Comparison of ENCODE assay signal across 9 cellular contexts in genomic region chr3:71101581-71101980, GRCh38.
DNase-seq lines count a peak whose midpoint lies in the region; ATAC-seq and TF ChIP-seq lines count a peak whose summit lies in the region.
"Had no signal": no experiment of that assay in that cellular context is flagged by ENCODE, and none has a peak within 500 bp of the region (broad histone marks: within the 10 kb centered on the region; RNA-seq: fewer than 3 reads in every experiment).

No MANE protein-coding gene starts in this region.

- no peak for TF ChIP-seq CTCF in fibroblast of mammary gland (conservative IDR thresholded peaks at IDR 0.05; ENCODE audit: control insufficient read depth, insufficient read depth, low read depth, low read length)
- TF ChIP-seq CTCF in stomach (IDR thresholded peaks at IDR 0.05) = no peak

- H3K4me1 Mint-ChIP-seq in activated CD4-positive, alpha-beta memory T cell treated with anti-CD3 and anti-CD28 coated beads for 36 hours (ENCODE audit: low read depth) = peaks cover 84% of the 10 kb centered on the region
- H3K4me1 Mint-ChIP-seq in activated CD4-positive, alpha-beta memory T cell treated with anti-CD3 and anti-CD28 coated beads, Interleukin-2, amount 10 ng/mL, durations not matched to agents 7 days and 5 days = peaks cover 66% of the 10 kb centered on the region
- H3K4me1 Mint-ChIP-seq in T-cell = peaks cover 91 to 97% (median 94%) of the 10 kb centered on the region in 3 donors

- peaks cover 0 to 6% (median 0%) of the 10 kb centered on the region in 4 donors for H3K36me3 ChIP-seq in stomach

- H3K4me3 ChIP-seq in fibroblast of mammary gland (ENCODE audit: control insufficient read depth, low read depth, low read length) (no peak overlapping the region), stomach (no peak overlapping the region)

- H3K4me3 Mint-ChIP-seq in activated CD4-positive, alpha-beta memory T cell treated with anti-CD3 and anti-CD28 coated beads for 36 hours = peak overlapping the region; percentile 69
- no peak overlapping the region for H3K4me3 Mint-ChIP-seq in activated CD4-positive, alpha-beta memory T cell treated with anti-CD3 and anti-CD28 coated beads, Interleukin-2, amount 10 ng/mL, durations not matched to agents 7 days and 5 days
- H3K4me3 Mint-ChIP-seq in T-cell = peak overlapping the region in 2 of 3 donors; percentile 1 to 50

- no peaks in the 10 kb centered on the region for H3K9me3 Mint-ChIP-seq in activated CD4-positive, alpha-beta memory T cell treated with anti-CD3 and anti-CD28 coated beads for 36 hours
- no peaks in the 10 kb centered on the region for H3K9me3 Mint-ChIP-seq in activated CD4-positive, alpha-beta memory T cell treated with anti-CD3 and anti-CD28 coated beads, Interleukin-2, amount 10 ng/mL, durations not matched to agents 7 days and 5 days
- H3K9me3 Mint-ChIP-seq in T-cell = no peaks in the 10 kb centered on the region

- intact Hi-C loops in activated CD4-positive, alpha-beta memory T cell treated with anti-CD3 and anti-CD28 coated beads for 36 hours (cut with micrococcal nuclease) = loop anchor here (1.0 kb wide), 1 partner anchor 26 kb away; no protein-coding TSS in a partner anchor
- intact Hi-C loops in stomach (cut with DNase I; ENCODE audit: low total_unique reads) = no loop called here

- H3K4me1 ChIP-seq in stomach = peaks cover 35 to 99% (median 60%) of the 10 kb centered on the region in 4 donors

- no peaks in the 10 kb centered on the region for H3K9me3 ChIP-seq in stomach

- peak overlapping the region in 4 of 5 donors; percentile 52 to 70 (median 68) for H3K27ac ChIP-seq in stomach

- no peaks in the 10 kb centered on the region for H3K27me3 ChIP-seq in stomach

- DNase-seq in activated CD4-positive, alpha-beta memory T cell treated with anti-CD3 and anti-CD28 coated beads for 36 hours = no peak
- no peak for DNase-seq in activated CD4-positive, alpha-beta memory T cell treated with anti-CD3 and anti-CD28 coated beads, Interleukin-2, amount 10 ng/mL, durations not matched to agents 7 days and 5 days
- DNase-seq in T-cell (no peak), fibroblast of mammary gland (ENCODE audit: low read depth) (peak; percentile 62), stomach (no peak), NCI-H2029 (lab: John Stamatoyannopoulos, UW) (no peak), DMS53 (lab: John Stamatoyannopoulos, UW) (no peak)
- DNase-seq: activated CD8-positive, alpha-beta memory T cell treated with anti-CD3 and anti-CD28 coated beads, Interleukin-2, amount 50 U/mL, for 48 hours had no signal

- POLR2A ChIA-PET in activated CD4-positive, alpha-beta memory T cell treated with anti-CD3 and anti-CD28 coated beads for 36 hours (lab: Charles Lee) = interaction anchor here (0.7 to 3.1 kb wide), 8 partner anchors 9 to 200 kb away, joined by 3 to 12 read pairs (median 4); no protein-coding TSS in a partner anchor
- POLR2A ChIA-PET in activated CD4-positive, alpha-beta memory T cell treated with anti-CD3 and anti-CD28 coated beads, Interleukin-2, amount 10 ng/mL, durations not matched to agents 7 days and 5 days (lab: Charles Lee) = interaction anchor here (1.4 to 2.6 kb wide), 2 partner anchors 9 to 29 kb away, joined by 3 to 8 read pairs; no protein-coding TSS in a partner anchor
- POLR2A ChIA-PET in T-cell (lab: Charles Lee) = interaction anchor here (0.6 to 1.0 kb wide), 6 partner anchors 10 to 1826 kb away, joined by 3 to 9 read pairs (median 4); no protein-coding TSS in a partner anchor

- CTCF ChIA-PET in activated CD4-positive, alpha-beta memory T cell treated with anti-CD3 and anti-CD28 coated beads for 36 hours (lab: Charles Lee) = interaction anchor here (0.6 to 2.1 kb wide), 3 partner anchors 32 to 314 kb away, joined by 3 to 4 read pairs (median 3); no protein-coding TSS in a partner anchor
- CTCF ChIA-PET in activated CD4-positive, alpha-beta memory T cell treated with anti-CD3 and anti-CD28 coated beads, Interleukin-2, amount 10 ng/mL, durations not matched to agents 7 days and 5 days (lab: Charles Lee) = interaction anchor here (0.9 to 1.3 kb wide), 3 partner anchors 9 to 155 kb away, joined by 3 read pairs; no protein-coding TSS in a partner anchor
- CTCF ChIA-PET in T-cell (lab: Charles Lee) = interaction anchor here (0.5 to 1.6 kb wide), 5 partner anchors 12 to 485 kb away, joined by 3 to 4 read pairs (median 4); no protein-coding TSS in a partner anchor

- TF ChIP-seq EP300 in stomach (IDR thresholded peaks at IDR 0.05) = no peak

- no peaks in the 10 kb centered on the region for H3K27me3 Mint-ChIP-seq in activated CD4-positive, alpha-beta memory T cell treated with anti-CD3 and anti-CD28 coated beads for 36 hours
- H3K27me3 Mint-ChIP-seq in activated CD4-positive, alpha-beta memory T cell treated with anti-CD3 and anti-CD28 coated beads, Interleukin-2, amount 10 ng/mL, durations not matched to agents 7 days and 5 days = no peaks in the 10 kb centered on the region
- H3K27me3 Mint-ChIP-seq in T-cell = no peaks in the 10 kb centered on the region

- WGBS in stomach, 5 donors = 48 to 59% (median 53%) methylated on average over 5 of the region's 5 CpGs

- TF ChIP-seq POLR2A in stomach (IDR thresholded peaks at IDR 0.05) = no peak

- peak overlapping the region; percentile 89 for H3K27ac Mint-ChIP-seq in activated CD4-positive, alpha-beta memory T cell treated with anti-CD3 and anti-CD28 coated beads for 36 hours
- H3K27ac Mint-ChIP-seq in activated CD4-positive, alpha-beta memory T cell treated with anti-CD3 and anti-CD28 coated beads, Interleukin-2, amount 10 ng/mL, durations not matched to agents 7 days and 5 days = no peak overlapping the region
- peak overlapping the region; percentile 59 to 87 for H3K27ac Mint-ChIP-seq in T-cell

- H3K36me3 Mint-ChIP-seq in activated CD4-positive, alpha-beta memory T cell treated with anti-CD3 and anti-CD28 coated beads for 36 hours = peaks cover 20% of the 10 kb centered on the region
- peaks cover 23% of the 10 kb centered on the region for H3K36me3 Mint-ChIP-seq in activated CD4-positive, alpha-beta memory T cell treated with anti-CD3 and anti-CD28 coated beads, Interleukin-2, amount 10 ng/mL, durations not matched to agents 7 days and 5 days (ENCODE audit: low read depth)
- peaks cover 62% of the 10 kb centered on the region for H3K36me3 Mint-ChIP-seq in T-cell

- ATAC-seq in T-cell (replicated peaks in 1 of 4) (no peak), GM19455 (IDR thresholded peaks at IDR 0.05; ENCODE audit: unreplicated experiment) (no peak)
